ENCODE assay signal across 11 cellular contexts in genomic region chr15:101746697-101747073, GRCh38. TPM values are rescaled to one million over a fixed set of nuclear protein-coding genes. Genes with fewer than 3 reads are reported as not detected.
DNase-seq lines count a peak whose midpoint lies in the region; ATAC-seq and TF ChIP-seq lines count a peak whose summit lies in the region.
"Not testable (repeated sequence)": the region's sequence is repeated elsewhere in the genome, so short reads cannot be mapped to it uniquely, and the experiment has no call there.
"Had no signal": no experiment of that assay in that cellular context is flagged by ENCODE, and none has a peak within 500 bp of the region (broad histone marks: within the 10 kb centered on the region; RNA-seq: fewer than 3 reads in every experiment).

No MANE protein-coding gene starts in this region.

- H3K36me3 ChIP-seq in CD8-positive, alpha-beta memory T cell (ENCODE audit: insufficient read depth, low read length); smooth muscle cell (ENCODE audit: low read depth): not testable (repeated sequence)

- CTCF ChIA-PET in CD8-positive, alpha-beta memory T cell (lab: Charles Lee); activated CD4-positive, alpha-beta T cell treated with anti-CD3 and anti-CD28 coated beads for 36 hours (lab: Charles Lee): not testable (repeated sequence)

- peaks cover 4 to 12% (median 12%) of the 10 kb centered on the region in 3 donors for H3K4me1 Mint-ChIP-seq in CD8-positive, alpha-beta memory T cell
- H3K4me1 Mint-ChIP-seq in activated CD4-positive, alpha-beta T cell treated with anti-CD3 and anti-CD28 coated beads for 36 hours: peaks cover 16% of the 10 kb centered on the region
- H3K4me1 Mint-ChIP-seq in central memory CD8-positive, alpha-beta T cell: not testable (repeated sequence)
- peaks cover 5 to 12% of the 10 kb centered on the region in 2 donors for H3K4me1 Mint-ChIP-seq in immature natural killer cell

- POLR2A ChIA-PET in CD8-positive, alpha-beta memory T cell (lab: Charles Lee): interaction anchor here (0.6 kb wide), 1 partner anchor 93 kb away, joined by 4 read pairs; no protein-coding TSS in a partner anchor
- POLR2A ChIA-PET in activated CD4-positive, alpha-beta T cell treated with anti-CD3 and anti-CD28 coated beads for 36 hours (lab: Charles Lee): interaction anchor here (0.7 to 0.8 kb wide), 3 partner anchors 21 to 540 kb away, joined by 3 read pairs; no protein-coding TSS in a partner anchor

- H3K27ac ChIP-seq in CD8-positive, alpha-beta memory T cell (ENCODE audit: low read depth, low read length); smooth muscle cell (ENCODE audit: low read depth): not testable (repeated sequence)

- DNase-seq in CD8-positive, alpha-beta memory T cell; activated CD4-positive, alpha-beta T cell treated with anti-CD3 and anti-CD28 coated beads for 36 hours; central memory CD8-positive, alpha-beta T cell (ENCODE audit: low spot score in 2 of 2); immature natural killer cell; smooth muscle cell (lab: John Stamatoyannopoulos, UW; ENCODE audit: unreplicated experiment): not testable (repeated sequence)

- not testable (repeated sequence) for H3K4me1 ChIP-seq in CD8-positive, alpha-beta memory T cell (ENCODE audit: insufficient read depth, low read length); smooth muscle cell (ENCODE audit: low read depth)

- H3K4me2 ChIP-seq in smooth muscle cell: not testable (repeated sequence)

- peak overlapping the region in 6 of 7 donors; percentile 64 to 90 (median 74) for H3K4me3 Mint-ChIP-seq in CD8-positive, alpha-beta memory T cell
- H3K4me3 Mint-ChIP-seq in activated CD4-positive, alpha-beta T cell treated with anti-CD3 and anti-CD28 coated beads for 36 hours: peak overlapping the region; percentile 73
- H3K4me3 Mint-ChIP-seq in central memory CD8-positive, alpha-beta T cell: peak overlapping the region; percentile 65
- peak overlapping the region in 4 of 5 donors; percentile 65 to 81 (median 73) for H3K4me3 Mint-ChIP-seq in immature natural killer cell

- not testable (repeated sequence) for H3K27me3 Mint-ChIP-seq in CD8-positive, alpha-beta memory T cell; activated CD4-positive, alpha-beta T cell treated with anti-CD3 and anti-CD28 coated beads for 36 hours; central memory CD8-positive, alpha-beta T cell; immature natural killer cell (ENCODE audit: low read depth in 3 of 3)

- intact Hi-C loops in activated CD4-positive, alpha-beta T cell treated with anti-CD3 and anti-CD28 coated beads for 36 hours (cut with DNase I, micrococcal nuclease): loop anchor here in 1 of 2 experiments (1.0 to 2.0 kb wide), 2 partner anchors 22 to 94 kb away; partner anchors contain the start of genes TARS3 and TM2D3

- ATAC-seq in GM19438 (IDR thresholded peaks at IDR 0.05; ENCODE audit: low read depth, unreplicated experiment): peak; percentile 33
- peak; percentile 36 for ATAC-seq in HG02642 (IDR thresholded peaks at IDR 0.05; ENCODE audit: poor library complexity, unreplicated experiment)
- ATAC-seq in HG03280 (IDR thresholded peaks at IDR 0.05; ENCODE audit: unreplicated experiment): peak; percentile 34
- peak; percentile 16 for ATAC-seq in activated CD4-positive, alpha-beta T cell treated with anti-CD3 and anti-CD28 coated beads for 36 hours
- not testable (repeated sequence) for ATAC-seq in central memory CD8-positive, alpha-beta T cell (replicated peaks; ENCODE audit: extremely low read depth, poor library complexity, severe bottlenecking)

- H3K9ac ChIP-seq in smooth muscle cell (ENCODE audit: low read depth): not testable (repeated sequence)

- H3K4me3 ChIP-seq in CD8-positive, alpha-beta memory T cell (ENCODE audit: low read length): not testable (repeated sequence)
- H3K4me3 ChIP-seq in smooth muscle cell: peak overlapping the region; percentile 59

- not testable (repeated sequence) for H3K27ac Mint-ChIP-seq in CD8-positive, alpha-beta memory T cell; immature natural killer cell
- H3K27ac Mint-ChIP-seq in activated CD4-positive, alpha-beta T cell treated with anti-CD3 and anti-CD28 coated beads for 36 hours: peak overlapping the region; percentile 58
- H3K27ac Mint-ChIP-seq in central memory CD8-positive, alpha-beta T cell (ENCODE audit: low read depth): peak overlapping the region; percentile 55

- H2AFZ ChIP-seq in smooth muscle cell (ENCODE audit: low read depth): not testable (repeated sequence)

- H4K20me1 ChIP-seq in smooth muscle cell (ENCODE audit: low read depth): not testable (repeated sequence)

- H3F3A ChIP-seq in smooth muscle cell (ENCODE audit: low read depth): not testable (repeated sequence)

- WGBS in smooth muscle cell (ENCODE audit: low lambda C conversion rate): no CpG with 5 or more reads among the region's 20 CpGs

- H3K27me3 ChIP-seq in CD8-positive, alpha-beta memory T cell (ENCODE audit: insufficient read depth, low read length, poor library complexity, severe bottlenecking); smooth muscle cell (ENCODE audit: low read depth): not testable (repeated sequence)

- not testable (repeated sequence) for H3K79me2 ChIP-seq in smooth muscle cell (ENCODE audit: low read depth)

- not testable (repeated sequence) for TF ChIP-seq CTCF in smooth muscle cell (IDR thresholded peaks at IDR 0.05; ENCODE audit: borderline replicate concordance, insufficient read depth, poor library complexity, severe bottlenecking)

- not testable (repeated sequence) for H3K9me3 Mint-ChIP-seq in CD8-positive, alpha-beta memory T cell; activated CD4-positive, alpha-beta T cell treated with anti-CD3 and anti-CD28 coated beads for 36 hours (ENCODE audit: low read depth); central memory CD8-positive, alpha-beta T cell; immature natural killer cell

- not testable (repeated sequence) for H3K9me3 ChIP-seq in CD8-positive, alpha-beta memory T cell (ENCODE audit: low read length); smooth muscle cell (replicated peaks; ENCODE audit: low read depth)

- not testable (repeated sequence) for H3K36me3 Mint-ChIP-seq in CD8-positive, alpha-beta memory T cell; activated CD4-positive, alpha-beta T cell treated with anti-CD3 and anti-CD28 coated beads for 36 hours (ENCODE audit: low read depth); central memory CD8-positive, alpha-beta T cell (ENCODE audit: insufficient read depth); immature natural killer cell

RNA-seq across cellular contexts. Expression of gene TARS3, which starts 22.4 kb away (rescaled TPM):
- total RNA-seq in CD8-positive, alpha-beta memory T cell: 10 to 100 TPM in 1 of 2 experiments, 1 to 10 TPM in 1; 10.0 to 10.7 TPM
- polyA plus RNA-seq in CD8-positive, alpha-beta memory T cell: 17.7 TPM
- 10 to 100 TPM in 1 of 2 experiments, 1 to 10 TPM in 1; 9.3 to 10.3 TPM for total RNA-seq in activated CD4-positive, alpha-beta T cell treated with anti-CD3 and anti-CD28 coated beads for 36 hours
- polyA plus RNA-seq in immature natural killer cell (10 to 100 TPM in 1 of 3 donors, 1 to 10 TPM in 1, under 1 TPM in 1; 0.41 to 14.1 (median 6.6) TPM), smooth muscle cell (20.0 and 22.8 TPM in 2 replicates)
- 23.0 and 86.7 TPM in 2 replicates for total RNA-seq in smooth muscle cell

RNA-seq across cellular contexts. Expression of gene OR4F6, which starts 56.6 kb away (rescaled TPM):
- total RNA-seq in CD8-positive, alpha-beta memory T cell: not detected
- not detected for polyA plus RNA-seq in CD8-positive, alpha-beta memory T cell
- total RNA-seq in activated CD4-positive, alpha-beta T cell treated with anti-CD3 and anti-CD28 coated beads for 36 hours: not detected
- polyA plus RNA-seq in immature natural killer cell (not detected), smooth muscle cell (not detected in 2 replicates)
- not detected in 2 replicates for total RNA-seq in smooth muscle cell
- total RNA-seq: posterior vena cava, urinary bladder had no signal
- polyA plus RNA-seq: AG04450, urinary bladder had no signal
